Comparison of ENCODE assay signal across 14 cellular contexts in genomic region chr6:63864934-63865333, GRCh38.
DNase-seq lines count a peak whose midpoint lies in the region; ATAC-seq and TF ChIP-seq lines count a peak whose summit lies in the region.
"Had no signal": no experiment of that assay in that cellular context is flagged by ENCODE, and none has a peak within 500 bp of the region (broad histone marks: within the 10 kb centered on the region; RNA-seq: fewer than 3 reads in every experiment).

No MANE protein-coding gene starts in this region.

- peaks cover 0 to 2% of the 10 kb centered on the region in 2 donors for H3K4me1 ChIP-seq in neuronal stem cell (ENCODE audit: control insufficient read depth in 2 of 2, insufficient read depth in 1 of 2, low read depth in 1 of 2, low read length in 2 of 2)
- H3K4me1 ChIP-seq: HAP-1 had no signal

- no peak overlapping the region for H3K4ac ChIP-seq in neuronal stem cell (ENCODE audit: low read length)

- no peak overlapping the region for H3K27ac ChIP-seq in neuronal stem cell (replicated peaks; ENCODE audit: low read length)
- H3K27ac ChIP-seq: C4-2B had no signal

- no peak overlapping the region for H3K9ac ChIP-seq in neuronal stem cell (ENCODE audit: low read depth, low read length, poor library complexity)

- H3K36me3 ChIP-seq in neuronal stem cell (replicated peaks in 1 of 2; ENCODE audit: control insufficient read depth in 2 of 2, insufficient read depth in 2 of 2, low read length in 2 of 2): no peaks in the 10 kb centered on the region
- H3K36me3 ChIP-seq: HAP-1 had no signal

- H3K23ac ChIP-seq in neuronal stem cell (ENCODE audit: low read depth, low read length, poor library complexity): no peak overlapping the region

- H4K91ac ChIP-seq in neuronal stem cell (ENCODE audit: low read depth, low read length, poor library complexity): peak overlapping the region; percentile 53

- H3K9me3 ChIP-seq in neuronal stem cell (replicated peaks in 1 of 2; ENCODE audit: control insufficient read depth in 2 of 2, insufficient read depth in 1 of 2, low read depth in 1 of 2, low read length in 2 of 2): no peaks in the 10 kb centered on the region
- H3K9me3 ChIP-seq: HAP-1 had no signal

- H3K36me3 Mint-ChIP-seq in osteocyte (ENCODE audit: unreplicated experiment): no peaks in the 10 kb centered on the region
- H3K36me3 Mint-ChIP-seq in activated T-cell treated with anti-CD3 and anti-CD28 coated beads, Interleukin-2, amount 50 U/mL, for 4 hours (ENCODE audit: insufficient read depth): no peaks in the 10 kb centered on the region
- H3K36me3 Mint-ChIP-seq: CD4-positive, alpha-beta memory T cell had no signal

- CTCF ChIA-PET in HEK293T (lab: Yijun Ruan, JAX): interaction anchor here (0.6 kb wide), 1 partner anchor 42 kb away, joined by 3 read pairs; no protein-coding TSS in a partner anchor

- H3K14ac ChIP-seq in neuronal stem cell (ENCODE audit: low read length): no peak overlapping the region

- no peak overlapping the region for H2AFZ ChIP-seq in neuronal stem cell (ENCODE audit: low read length)

- DNase-seq in Right ventricle myocardium inferior (ENCODE audit: missing footprints): no peak
- DNase-seq in cardiac septum (ENCODE audit: low spot score): no peak
- no peak for DNase-seq in HEK293T (ENCODE audit: extremely low spot score)
- DNase-seq in NCI-H2171 treated with DMSO at 0.1 percent for 48 hours (lab: John Stamatoyannopoulos, UW): peak; percentile 95
- no peak for DNase-seq in neuronal stem cell (ENCODE audit: low spot score)
- DNase-seq in osteocyte (ENCODE audit: extremely low spot score, unreplicated experiment): no peak
- no peak for DNase-seq in activated T-cell treated with anti-CD3 and anti-CD28 coated beads, Interleukin-2, amount 50 U/mL, for 4 hours
- DNase-seq: CD4-positive, alpha-beta memory T cell; DND-41; GF-D8; HFFc6 had no signal

- no peak overlapping the region for H2BK5ac ChIP-seq in neuronal stem cell (ENCODE audit: low read length)

- H2BK15ac ChIP-seq in neuronal stem cell (ENCODE audit: low read length): no peak overlapping the region

- no peak overlapping the region for H4K8ac ChIP-seq in neuronal stem cell (ENCODE audit: low read depth, low read length)

- H3K4me1 Mint-ChIP-seq in osteocyte (ENCODE audit: unreplicated experiment): no peaks in the 10 kb centered on the region
- H3K4me1 Mint-ChIP-seq in activated T-cell treated with anti-CD3 and anti-CD28 coated beads, Interleukin-2, amount 50 U/mL, for 4 hours (ENCODE audit: low read depth): no peaks in the 10 kb centered on the region
- H3K4me1 Mint-ChIP-seq: B cell; CD4-positive, alpha-beta memory T cell had no signal

- WGBS in neuronal stem cell (ENCODE audit: extremely low coverage in 2 of 2, insufficient read length in 2 of 2, insufficient replicate concordance in 1 of 2), 2 donors: no CpG with 5 or more reads among the region's 4 CpGs

- no peak overlapping the region for H2BK12ac ChIP-seq in neuronal stem cell (ENCODE audit: low read length)

- H3K79me1 ChIP-seq in neuronal stem cell (ENCODE audit: low read depth, low read length): no peaks in the 10 kb centered on the region

- H3K4me3 Mint-ChIP-seq in osteocyte (ENCODE audit: unreplicated experiment): no peak overlapping the region
- H3K4me3 Mint-ChIP-seq in activated T-cell treated with anti-CD3 and anti-CD28 coated beads, Interleukin-2, amount 50 U/mL, for 4 hours: no peak overlapping the region
- H3K4me3 Mint-ChIP-seq: B cell; CD4-positive, alpha-beta memory T cell; HFFc6 had no signal

- no peak overlapping the region for H3K27ac Mint-ChIP-seq in osteocyte (ENCODE audit: unreplicated experiment)
- H3K27ac Mint-ChIP-seq: B cell; CD4-positive, alpha-beta memory T cell; HFFc6 had no signal

- intact Hi-C loops in Right ventricle myocardium inferior (cut with DNase I): no loop called here
- intact Hi-C loops in cardiac septum (cut with DNase I): no loop called here

- H3K18ac ChIP-seq in neuronal stem cell (ENCODE audit: low read length): no peak overlapping the region

- no peak overlapping the region for H2AK5ac ChIP-seq in neuronal stem cell (ENCODE audit: low read depth, low read length)

- H3K9me3 Mint-ChIP-seq in osteocyte (ENCODE audit: unreplicated experiment): no peaks in the 10 kb centered on the region
- H3K9me3 Mint-ChIP-seq in activated T-cell treated with anti-CD3 and anti-CD28 coated beads, Interleukin-2, amount 50 U/mL, for 4 hours: no peaks in the 10 kb centered on the region
- H3K9me3 Mint-ChIP-seq: CD4-positive, alpha-beta memory T cell; HFFc6 had no signal

- no peak overlapping the region for H2BK120ac ChIP-seq in neuronal stem cell (ENCODE audit: low read depth, low read length)

- peaks cover 2% of the 10 kb centered on the region for H3K27me3 Mint-ChIP-seq in osteocyte (ENCODE audit: unreplicated experiment)
- H3K27me3 Mint-ChIP-seq in activated T-cell treated with anti-CD3 and anti-CD28 coated beads, Interleukin-2, amount 50 U/mL, for 4 hours (ENCODE audit: low read depth): no peaks in the 10 kb centered on the region
- H3K27me3 Mint-ChIP-seq: B cell; CD4-positive, alpha-beta memory T cell had no signal

- H3K4me3 ChIP-seq in neuronal stem cell (ENCODE audit: low read length in 2 of 2): no peak overlapping the region
- H3K4me3 ChIP-seq: HAP-1 had no signal

- peak; percentile 50 for ATAC-seq in Right ventricle myocardium inferior
- ATAC-seq in activated T-cell treated with anti-CD3 and anti-CD28 coated beads, Interleukin-2, amount 50 U/mL, for 4 hours: no peak

- POLR2A ChIA-PET in HEK293T (lab: Yijun Ruan, JAX): no interaction called here

- H3K27me3 ChIP-seq in neuronal stem cell (ENCODE audit: control insufficient read depth in 3 of 3, insufficient read depth in 3 of 3, low read depth in 1 of 3, low read length in 3 of 3): no peaks in the 10 kb centered on the region

- H3K4me2 ChIP-seq in neuronal stem cell (ENCODE audit: insufficient read depth, low read length, poor library complexity, severe bottlenecking): no peak overlapping the region

- TF ChIP-seq CTCF in osteocyte (IDR thresholded peaks at IDR 0.05): no peak

TF ChIP-seq in HEK293T, 16 proteins besides CTCF, POLR2A, EP300 and RAD21:
- TF ChIP-seq ELF4 (IDR thresholded peaks at IDR 0.05) (no peak), PKNOX1 (IDR thresholded peaks at IDR 0.05) (0 out of 2 replicates have a peak, but pooled peaks have one; percentile 23)
